Comparison of ENCODE assay signal across 9 cellular contexts in the genomic region with DNA sequence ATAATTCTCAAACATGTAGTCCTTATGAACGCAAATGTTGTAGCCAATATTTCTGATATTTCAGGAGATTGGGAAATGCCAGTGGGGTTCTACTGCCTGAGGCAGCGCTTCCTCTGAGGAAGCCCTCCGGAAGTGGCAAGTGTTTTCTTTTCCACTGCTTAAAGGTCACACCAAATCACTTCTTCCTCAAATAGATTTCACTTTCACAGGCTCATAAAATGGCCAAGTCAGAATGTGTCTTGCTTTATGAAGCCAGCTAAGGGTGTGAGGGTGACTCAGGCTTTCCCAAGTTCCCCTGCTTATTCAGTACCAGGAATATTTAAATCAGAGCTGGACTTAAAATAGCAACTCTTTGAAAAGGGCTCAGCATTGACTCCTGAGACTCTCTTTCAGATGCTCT.
DNase-seq lines count a peak whose midpoint lies in the region; ATAC-seq and TF ChIP-seq lines count a peak whose summit lies in the region.
"Had no signal": no experiment of that assay in that cellular context is flagged by ENCODE, and none has a peak within 500 bp of the region (broad histone marks: within the 10 kb centered on the region; RNA-seq: fewer than 3 reads in every experiment).

No MANE protein-coding gene starts in this region.

- H3K4me3 ChIP-seq in adipocyte (ENCODE audit: low read length) (peak overlapping the region; percentile 1), osteoblast (ENCODE audit: insufficient read depth, low read length) (no peak overlapping the region), endodermal cell (ENCODE audit: low read length) (no peak overlapping the region)

- H3K79me2 ChIP-seq in osteoblast (ENCODE audit: insufficient read depth, low read length): no peaks in the 10 kb centered on the region

- H3K36me3 Mint-ChIP-seq in endodermal cell (ENCODE audit: low read depth): no peaks in the 10 kb centered on the region

- DNase-seq in EH (ENCODE audit: low read depth): peak; percentile 89
- peak; percentile 41 for DNase-seq in adipocyte (ENCODE audit: low read depth)
- peak; percentile 11 for DNase-seq in osteoblast (ENCODE audit: insufficient read length, low spot score, missing footprints)
- DNase-seq in endodermal cell: no peak
- no peak for DNase-seq in SKM-1 treated with dmso at 0.1 percent for 144 hours (lab: John Stamatoyannopoulos, UW; ENCODE audit: unreplicated experiment)
- DNase-seq in NCI-H2081 treated with DMSO at 0.1 percent for 48 hours (lab: John Stamatoyannopoulos, UW): no peak

- no peaks in the 10 kb centered on the region for H3K9me3 ChIP-seq in adipocyte (ENCODE audit: control insufficient read depth, low read length)
- H3K9me3 ChIP-seq in osteoblast (ENCODE audit: low read depth, low read length): no peaks in the 10 kb centered on the region
- H3K9me3 ChIP-seq in endodermal cell (ENCODE audit: control insufficient read depth, low read length): no peaks in the 10 kb centered on the region

- H3K36me3 ChIP-seq in adipocyte (ENCODE audit: control insufficient read depth, insufficient read depth, low read length, severe bottlenecking): no peaks in the 10 kb centered on the region
- H3K36me3 ChIP-seq in osteoblast (ENCODE audit: insufficient read depth, low read length): no peaks in the 10 kb centered on the region
- no peaks in the 10 kb centered on the region for H3K36me3 ChIP-seq in endodermal cell (ENCODE audit: control insufficient read depth, insufficient read depth, low read length)

- H3K27me3 ChIP-seq in adipocyte (replicated peaks; ENCODE audit: control insufficient read depth, insufficient read depth, low read length) (no peaks in the 10 kb centered on the region), osteoblast (ENCODE audit: insufficient read depth, low read length) (no peaks in the 10 kb centered on the region), endodermal cell (ENCODE audit: control insufficient read depth, insufficient read depth, low read length, poor library complexity, severe bottlenecking) (no peaks in the 10 kb centered on the region)

- H3K4me2 ChIP-seq in osteoblast (ENCODE audit: insufficient read depth, low read length): no peak overlapping the region

- H3K27ac Mint-ChIP-seq in endodermal cell: no peak overlapping the region

- no peak overlapping the region for H2AFZ ChIP-seq in osteoblast (ENCODE audit: low read length)

- no peaks in the 10 kb centered on the region for H3K27me3 Mint-ChIP-seq in endodermal cell (ENCODE audit: insufficient read depth)

- peaks cover 50% of the 10 kb centered on the region for H3K4me1 ChIP-seq in adipocyte (ENCODE audit: control insufficient read depth, insufficient read depth, low read length)
- peaks cover 58% of the 10 kb centered on the region for H3K4me1 ChIP-seq in osteoblast (ENCODE audit: insufficient read depth, low read length)
- H3K4me1 ChIP-seq in endodermal cell (ENCODE audit: control insufficient read depth, insufficient read depth, low read length): no peaks in the 10 kb centered on the region

- H3K27ac ChIP-seq in osteoblast (ENCODE audit: low read depth, low read length) (peak overlapping the region; percentile 53), endodermal cell (ENCODE audit: low read depth, low read length) (no peak overlapping the region)

- H3K4me1 Mint-ChIP-seq in endodermal cell: no peaks in the 10 kb centered on the region

- no peak overlapping the region for H3K4me3 Mint-ChIP-seq in endodermal cell
- H3K4me3 Mint-ChIP-seq: neural crest cell had no signal

- H4K20me1 ChIP-seq in osteoblast (ENCODE audit: insufficient read depth, low read length): no peaks in the 10 kb centered on the region

- H3K9me3 Mint-ChIP-seq in endodermal cell: peaks cover 55% of the 10 kb centered on the region

- peak; percentile 46 for ATAC-seq in HG02885 (IDR thresholded peaks at IDR 0.05; ENCODE audit: poor library complexity, unreplicated experiment)
- no peak for ATAC-seq in HG03095 (IDR thresholded peaks at IDR 0.05; ENCODE audit: unreplicated experiment)

- 90% methylated on average over 3 of the region's 3 CpGs; no CpG with 5 or more reads in 1 of the 2 experiments for WGBS in endodermal cell (ENCODE audit: insufficient coverage in 1 of 2, insufficient read length in 1 of 2), 2 experiments

- H3K9ac ChIP-seq in adipocyte (ENCODE audit: low read length) (peak overlapping the region; percentile 50), endodermal cell (ENCODE audit: extremely low read depth, low read length, poor library complexity, severe bottlenecking) (no peak overlapping the region)

- no peak for TF ChIP-seq CTCF in osteoblast (IDR thresholded peaks at IDR 0.05; ENCODE audit: extremely low read depth, low read depth, low read length)
- no peak for TF ChIP-seq CTCF in endodermal cell (conservative IDR thresholded peaks at IDR 0.05)

Comparison
In these comparisons a context has a peak if more than half of its experiments do, and no peak if none do; other contexts are left out.
1. DNase-seq: peak in EH (single experiment), adipocyte (single experiment) and osteoblast (single experiment); none in endodermal cell (single experiment), SKM-1 treated with dmso at 0.1 percent for 144 hours (single experiment) and NCI-H2081 treated with DMSO at 0.1 percent for 48 hours (single experiment).